ENCODE assay signal across 1 cellular context in the genomic region with DNA sequence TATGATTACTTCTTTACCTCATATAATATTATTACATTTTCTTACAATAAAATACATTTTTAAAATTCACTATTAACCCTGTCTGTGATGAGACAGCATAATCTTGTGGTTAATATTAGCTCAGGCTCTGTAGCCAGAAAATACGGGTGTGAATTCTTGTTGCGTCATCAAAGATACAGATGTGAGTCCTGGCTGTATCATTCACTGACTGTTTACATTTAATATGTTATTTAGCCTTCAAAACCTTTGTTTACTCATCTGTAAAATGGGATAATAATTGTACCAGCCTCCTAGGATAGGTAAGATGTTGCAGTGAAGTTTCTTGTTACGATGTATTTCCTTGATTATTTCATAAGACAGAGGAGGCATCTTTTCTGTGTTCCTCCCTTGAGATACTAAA.
TF ChIP-seq lines count a peak whose summit lies in the region.

No MANE protein-coding gene starts in this region.

TF ChIP-seq in K562, 482 proteins besides CTCF, POLR2A, EP300 and RAD21 (continued from another document):
- TF ChIP-seq ZC3H11A (IDR thresholded peaks at IDR 0.05; ENCODE audit: low read depth, low read length) (no peak), ZNF644 (tag; IDR thresholded peaks at IDR 0.05; ENCODE audit: low read depth) (no peak), KDM1A (IDR thresholded peaks at IDR 0.05) (0 out of 4 replicates have a peak, but pooled peaks of 1 of the 2 experiments have one; percentile 27), SMARCA4 (IDR thresholded peaks at IDR 0.05) (no peak), CEBPB (tag; IDR thresholded peaks at IDR 0.05) (peak; percentile 31; the same call in 1 of the 2 replicates)
- TF ChIP-seq, protein P1, sequence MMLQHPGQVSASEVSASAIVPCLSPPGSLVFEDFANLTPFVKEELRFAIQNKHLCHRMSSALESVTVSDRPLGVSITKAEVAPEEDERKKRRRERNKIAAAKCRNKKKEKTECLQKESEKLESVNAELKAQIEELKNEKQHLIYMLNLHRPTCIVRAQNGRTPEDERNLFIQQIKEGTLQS (IDR thresholded peaks at IDR 0.05), result peak; percentile 41; the same call in 1 of the 2 replicates
- TF ChIP-seq, protein P1 (CRISPR knock-in tag; conservative IDR thresholded peaks at IDR 0.05), result no peak
